ENCODE assay signal across 8 cellular contexts in genomic region chr1:32900956-32901822, GRCh38. TPM values are rescaled to one million over a fixed set of nuclear protein-coding genes. Genes with fewer than 3 reads are reported as not detected.
DNase-seq lines count a peak whose midpoint lies in the region; ATAC-seq and TF ChIP-seq lines count a peak whose summit lies in the region.

TMEM54 (minus strand) TSS chr1:32901389; CDS start chr1:32901238, 151 bp downstream.

- H3K9me2 ChIP-seq in OCI-LY1 (ENCODE audit: low read depth, low read length) = no peaks in the 10 kb centered on the region

- TF ChIP-seq POLR2A in transverse colon (IDR thresholded peaks at IDR 0.05) = no peak

- H3K9me3 ChIP-seq in OCI-LY1 (ENCODE audit: low read length) (no peaks in the 10 kb centered on the region), duodenal mucosa (ENCODE audit: control insufficient read depth in 1 of 2, low read length in 2 of 2) (no peaks in the 10 kb centered on the region), transverse colon (no peaks in the 10 kb centered on the region)

- H3K4me3 Mint-ChIP-seq in memory B cell = peak within 1 kb of the TSS; percentile 82

- H3K27me3 ChIP-seq in OCI-LY1 (ENCODE audit: insufficient read depth, low read length) = peaks cover 14% of the 10 kb centered on the region
- H3K27me3 ChIP-seq in duodenal mucosa (ENCODE audit: control insufficient read depth in 1 of 2, insufficient read depth in 2 of 2, low read length in 2 of 2) = no peaks in the 10 kb centered on the region
- peaks cover 5% of the 10 kb centered on the region for H3K27me3 ChIP-seq in transverse colon

- no peak within 1 kb of the TSS; the same call in 1 of the 2 replicates for H3K9ac ChIP-seq in OCI-LY1 (ENCODE audit: low read length)
- H3K9ac ChIP-seq in duodenal mucosa (ENCODE audit: low read depth in 1 of 2, low read length in 2 of 2) = peak within 1 kb of the TSS; percentile 90 to 95

- ATAC-seq in memory B cell (ENCODE audit: low read depth) = peak; percentile 71

- no peaks in the 10 kb centered on the region for H3F3A ChIP-seq in OCI-LY1 (ENCODE audit: insufficient read depth, low read length)

- H3K4me1 ChIP-seq in OCI-LY1 (ENCODE audit: insufficient read depth, low read length, severe bottlenecking) (peaks cover 3% of the 10 kb centered on the region), duodenal mucosa (ENCODE audit: control insufficient read depth in 1 of 2, insufficient read depth in 2 of 2, low read length in 2 of 2) (peaks cover 13 to 27% of the 10 kb centered on the region in 2 donors), transverse colon (peaks cover 0 to 37% (median 24%) of the 10 kb centered on the region in 4 donors)

- no peak within 1 kb of the TSS for H2AFZ ChIP-seq in OCI-LY1 (ENCODE audit: low read length)

- no peak for TF ChIP-seq EP300 in transverse colon (IDR thresholded peaks at IDR 0.05; ENCODE audit: low read depth)

- no peaks in the 10 kb centered on the region for H3K9me3 Mint-ChIP-seq in memory B cell

- peak within 1 kb of the TSS; percentile 53 for H3K4me3 ChIP-seq in OCI-LY1 (ENCODE audit: low read depth, low read length, poor library complexity, severe bottlenecking)
- peak within 1 kb of the TSS; percentile 84 to 86 for H3K4me3 ChIP-seq in duodenal mucosa (ENCODE audit: low read depth in 1 of 2, low read length in 2 of 2)
- H3K4me3 ChIP-seq in transverse colon = peak within 1 kb of the TSS; percentile 81 to 89 (median 84)

- peaks cover 5% of the 10 kb centered on the region for H3K4me1 Mint-ChIP-seq in memory B cell

- TF ChIP-seq CTCF in OCI-LY1 (IDR thresholded peaks at IDR 0.05; ENCODE audit: low read length) (no peak), transverse colon (IDR thresholded peaks at IDR 0.05) (peak in 2 of 5 experiments; percentile 39 to 41)

- no peak within 1 kb of the TSS for H3K27ac Mint-ChIP-seq in memory B cell

- in situ Hi-C loops in transverse colon (cut with MboI; ENCODE audit: low pct_ligation_motif_present in 1 of 4, low pct_unique_long_range_greater_than_20kb in 1 of 4, low sequenced_read_pairs in 3 of 4) = no loop called here

- no peaks in the 10 kb centered on the region for H4K20me1 ChIP-seq in OCI-LY1 (ENCODE audit: insufficient read depth, low read length)

- 2% methylated on average over 15 of the region's 92 CpGs; no CpG with 5 or more reads in 1 of the 2 donors for WGBS in transverse colon (ENCODE audit: low coverage in 1 of 2), 2 donors

- H3K27ac ChIP-seq in OCI-LY1 (ENCODE audit: low read depth, low read length, poor library complexity, severe bottlenecking) = no peak within 1 kb of the TSS
- H3K27ac ChIP-seq in duodenal mucosa (ENCODE audit: low read depth, low read length) = peak within 1 kb of the TSS; percentile 75
- peak within 1 kb of the TSS; percentile 80 to 95 (median 90) for H3K27ac ChIP-seq in transverse colon

- H3K27me3 Mint-ChIP-seq in memory B cell = peaks cover 23% of the 10 kb centered on the region

- H3K4me2 ChIP-seq in OCI-LY1 (ENCODE audit: low read length) = peak within 1 kb of the TSS; percentile 66

- H3K36me3 Mint-ChIP-seq in memory B cell = no peaks in the 10 kb centered on the region

- no peaks in the 10 kb centered on the region for H3K79me2 ChIP-seq in OCI-LY1 (ENCODE audit: insufficient read depth, low read length)

- H3K36me3 ChIP-seq in OCI-LY1 (ENCODE audit: insufficient read depth, low read length) (no peaks in the 10 kb centered on the region), duodenal mucosa (ENCODE audit: control insufficient read depth in 1 of 2, insufficient read depth in 2 of 2, low read length in 2 of 2) (peaks cover 11 to 24% of the 10 kb centered on the region in 2 donors), transverse colon (no peaks in the 10 kb centered on the region)

- DNase-seq in NCI-H748 (lab: John Stamatoyannopoulos, UW; ENCODE audit: unreplicated experiment) (peak; percentile 53), NCI-H748 treated with DMSO at 0.1 percent for 48 hours (lab: John Stamatoyannopoulos, UW) (no peak), memory B cell (ENCODE audit: low spot score in 2 of 2) (peak in 1 of 2 donors; percentile 34), transverse colon (peak; percentile 86), MV-4-11 (lab: John Stamatoyannopoulos, UW) (no peak), cerebellum (ENCODE audit: low spot score) (no peak)

- intact Hi-C loops in transverse colon (cut with DNase I; ENCODE audit: low total_unique reads) = no loop called here

RNA-seq across cellular contexts. Expression of gene TMEM54, which starts in this region (rescaled TPM):
- 1,000 to 10,000 TPM in 2 of 4 donors, 100 to 1,000 TPM in 2; 330 to 1,204 (median 846) TPM for total RNA-seq in transverse colon
- 1.8 TPM for total RNA-seq in cerebellum

Comparison
In these comparisons a context has a peak if more than half of its experiments do, and no peak if none do; other contexts are left out.
1. RNA of gene TMEM54 (total RNA-seq): 330 to 1,204 TPM in transverse colon; 1.8 TPM in cerebellum (single experiment); every median in the first group is over 100 times any median in the second.
2. DNase-seq: peak in NCI-H748 (single experiment) and transverse colon (single experiment); none in NCI-H748 treated with DMSO at 0.1 percent for 48 hours (single experiment), MV-4-11 (single experiment) and cerebellum (single experiment).
3. Peak in every context shown above with its lines, with median percentiles within 50 percentile points of each other: H3K4me3 ChIP-seq.